ENCODE assay signal across 34 cellular contexts in the genomic region with DNA sequence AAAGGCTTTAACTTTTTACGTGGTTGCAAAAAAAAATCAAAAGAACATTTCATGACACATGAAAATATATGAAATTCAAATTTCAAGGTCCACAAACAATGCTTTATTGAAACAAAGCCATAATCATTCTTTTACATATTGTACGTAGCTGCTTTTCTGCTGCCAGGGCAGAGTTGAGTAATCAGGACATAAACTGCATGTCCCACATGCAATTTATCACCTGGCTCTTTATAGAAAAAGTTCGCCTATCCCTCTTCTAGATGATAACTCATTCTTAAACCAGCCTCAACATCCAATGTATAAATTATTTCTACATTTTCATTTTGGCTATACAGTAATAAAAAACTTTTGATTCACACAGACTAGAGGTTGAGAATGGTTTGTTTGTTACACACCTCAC.
"Had no signal": no experiment of that assay in that cellular context is flagged by ENCODE, and none has a peak within 500 bp of the region (broad histone marks: within the 10 kb centered on the region; RNA-seq: fewer than 3 reads in every experiment).

No MANE protein-coding gene starts in this region.

- H3K4me3 ChIP-seq: MG63 had no signal

- H3K36me3 ChIP-seq: MG63 had no signal

- H3K27me3 ChIP-seq: MG63 had no signal

- H3K27ac ChIP-seq: KMS-11 had no signal

- DNase-seq: Karpas-422, Kasumi-1, KBM-7, KG1, MG63, MM.1S, NCI-H1048, NCI-H1092, NCI-H1092 treated with DMSO at 0.1 percent for 48 hours, NCI-H1105, NCI-H1105 treated with DMSO at 0.1 percent for 48 hours, NCI-H1417, NCI-H1417 treated with DMSO at 0.1 percent for 48 hours, NCI-H1436, NCI-H1436 treated with DMSO at 0.1 percent for 48 hours, NCI-H146, NCI-H1694, NCI-H1694 treated with DMSO at 0.1 percent for 48 hours, NCI-H187, NCI-H187 treated with DMSO at 0.1 percent for 48 hours, NCI-H1930, NCI-H2029, NCI-H2029 treated with DMSO at 0.1 percent for 48 hours, NCI-H2081, NCI-H2081 treated with DMSO at 0.1 percent for 48 hours, NCI-H2107, NCI-H2171, NCI-H2171 treated with DMSO at 0.1 percent for 48 hours, NCI-H2227 treated with DMSO at 0.1 percent for 48 hours, NCI-H226, NCI-H345, NCI-H446, NCI-H446 treated with DMSO at 0.1 percent for 48 hours had no signal
